In the genomic region with DNA sequence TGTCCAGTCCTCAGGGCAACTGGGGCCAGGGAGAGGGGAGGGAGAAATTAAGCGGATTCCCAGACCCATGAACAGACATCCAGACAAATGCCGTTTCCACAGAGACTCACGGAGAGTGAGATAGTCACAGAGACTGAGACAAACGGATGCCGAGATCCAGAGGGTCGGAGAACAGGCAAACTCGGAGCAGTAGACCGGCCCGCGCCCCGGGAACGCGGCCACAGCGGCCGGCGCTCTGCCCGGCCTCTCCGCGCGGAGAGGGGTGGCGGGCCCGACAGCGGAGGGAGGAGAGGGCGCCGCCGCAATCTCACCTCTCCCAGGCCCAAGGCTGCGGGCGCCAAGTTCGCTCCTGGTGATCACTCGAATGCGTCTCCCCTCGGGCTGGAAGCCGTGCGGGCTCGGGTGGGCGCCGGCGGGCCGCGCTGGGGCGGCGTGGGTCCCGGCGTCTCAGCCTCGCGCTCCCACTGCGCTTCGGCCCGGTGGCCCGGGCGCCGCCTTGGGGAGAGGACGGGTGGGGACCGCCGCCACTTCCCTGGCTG, we compare ENCODE assay signal across 8 cellular contexts. TPM values are rescaled to one million over a fixed set of nuclear protein-coding genes. Genes with fewer than 3 reads are reported as not detected.
DNase-seq lines count a peak whose midpoint lies in the region; ATAC-seq and TF ChIP-seq lines count a peak whose summit lies in the region.

No MANE protein-coding gene starts in this region.

- peak overlapping the region; percentile 78 to 81 for H3K27ac ChIP-seq in left lung
- H3K27ac ChIP-seq in thyroid gland: peak overlapping the region; percentile 37 to 76 (median 70)

- H3K9me3 ChIP-seq in left lung: no peaks in the 10 kb centered on the region
- H3K9me3 ChIP-seq in thyroid gland: no peaks in the 10 kb centered on the region

- H3K27me3 Mint-ChIP-seq in activated T-cell treated with anti-CD3 and anti-CD28 coated beads, Interleukin-2, amount 50 U/mL, for 4 hours (ENCODE audit: low read depth): peaks cover 20% of the 10 kb centered on the region
- no peaks in the 10 kb centered on the region for H3K27me3 Mint-ChIP-seq in MCF 10A (ENCODE audit: insufficient read depth, unreplicated experiment)

- no peak for TF ChIP-seq CTCF in MCF 10A (IDR thresholded peaks at IDR 0.05; ENCODE audit: unreplicated experiment)
- no peak for TF ChIP-seq CTCF in left lung (IDR thresholded peaks at IDR 0.05)
- TF ChIP-seq CTCF in thyroid gland (IDR thresholded peaks at IDR 0.05): no peak

- H3K9me3 Mint-ChIP-seq in activated T-cell treated with anti-CD3 and anti-CD28 coated beads, Interleukin-2, amount 50 U/mL, for 4 hours: no peaks in the 10 kb centered on the region
- no peaks in the 10 kb centered on the region for H3K9me3 Mint-ChIP-seq in MCF 10A (ENCODE audit: unreplicated experiment)

- H3K36me3 Mint-ChIP-seq in activated T-cell treated with anti-CD3 and anti-CD28 coated beads, Interleukin-2, amount 50 U/mL, for 4 hours (ENCODE audit: insufficient read depth): peaks cover 3% of the 10 kb centered on the region
- peaks cover 12% of the 10 kb centered on the region for H3K36me3 Mint-ChIP-seq in MCF 10A (ENCODE audit: insufficient read depth, unreplicated experiment)

- CTCF ChIA-PET in MCF 10A (lab: Yijun Ruan, JAX): interaction anchor here (0.6 to 13.1 kb wide), 52 partner anchors 9 to 702 kb away, joined by 3 to 696 read pairs (median 4); no protein-coding TSS in a partner anchor

- intact Hi-C loops in MCF 10A (cut with micrococcal nuclease) (loop anchor here (1.0 to 5.0 kb wide), 6 partner anchors 90 to 800 kb away; no protein-coding TSS in a partner anchor), left lung (cut with DNase I) (loop anchor here in 1 of 2 donors (5.0 to 10.0 kb wide), 2 partner anchors 252 to 275 kb away; no protein-coding TSS in a partner anchor), thyroid gland (cut with DNase I) (loop anchor here (2.0 to 10.0 kb wide), 3 partner anchors 50 to 272 kb away; no protein-coding TSS in a partner anchor)

- TF ChIP-seq POLR2A in thyroid gland (IDR thresholded peaks at IDR 0.05): no peak

- H3K4me3 ChIP-seq in left lung (peak overlapping the region; percentile 71 to 76), thyroid gland (replicated peaks in 1 of 3) (peak overlapping the region in 2 of 3 donors; percentile 80)

- 0 to 1% methylated on average over 5 to 7 of the region's 55 CpGs for WGBS in thyroid gland, 2 donors

- H3K36me3 ChIP-seq in left lung (no peaks in the 10 kb centered on the region), thyroid gland (no peaks in the 10 kb centered on the region)

- peaks cover 17 to 54% of the 10 kb centered on the region in 2 donors for H3K4me1 ChIP-seq in left lung
- peaks cover 21 to 40% of the 10 kb centered on the region in 2 donors for H3K4me1 ChIP-seq in thyroid gland

- H3K27ac Mint-ChIP-seq in MCF 10A (ENCODE audit: low read depth, unreplicated experiment): peak overlapping the region; percentile 35

- no peak for DNase-seq in activated T-cell treated with anti-CD3 and anti-CD28 coated beads, Interleukin-2, amount 50 U/mL, for 4 hours
- DNase-seq in activated T-cell treated with anti-CD3 and anti-CD28 coated beads, Interleukin-2, amount 50 U/mL, for 1 hour: no peak
- DNase-seq in HCEC 1CT (peak; percentile 30), M059J (ENCODE audit: low read depth) (peak; percentile 49), MCF 10A (ENCODE audit: unreplicated experiment) (peak; percentile 48), left lung (no peak), thyroid gland (no peak), ecto neural progenitor cell (ENCODE audit: low spot score) (no peak)

- POLR2A ChIA-PET in MCF 10A (lab: Yijun Ruan, JAX): interaction anchor here (0.8 to 3.3 kb wide), 11 partner anchors 9 to 290 kb away, joined by 3 to 17 read pairs (median 6); no protein-coding TSS in a partner anchor

- H3K4me3 Mint-ChIP-seq in activated T-cell treated with anti-CD3 and anti-CD28 coated beads, Interleukin-2, amount 50 U/mL, for 4 hours: peak overlapping the region; percentile 90
- H3K4me3 Mint-ChIP-seq in MCF 10A (ENCODE audit: unreplicated experiment): peak overlapping the region; percentile 92

- no TSS peak for BruUV-seq in MCF 10A (replicated peaks; lab: Mats Ljungman, UMichigan)

- ATAC-seq in activated T-cell treated with anti-CD3 and anti-CD28 coated beads, Interleukin-2, amount 50 U/mL, for 4 hours: peak; percentile 29 to 34
- peak; percentile 29 for ATAC-seq in left lung

- H3K27me3 ChIP-seq in left lung (peaks cover 53 to 100% of the 10 kb centered on the region in 2 donors), thyroid gland (peaks cover 27% of the 10 kb centered on the region)

- H3K4me1 Mint-ChIP-seq in activated T-cell treated with anti-CD3 and anti-CD28 coated beads, Interleukin-2, amount 50 U/mL, for 4 hours (ENCODE audit: low read depth): peaks cover 28% of the 10 kb centered on the region
- peaks cover 21% of the 10 kb centered on the region for H3K4me1 Mint-ChIP-seq in MCF 10A (ENCODE audit: insufficient read depth, unreplicated experiment)

RNA-seq across cellular contexts. Expression of a gene that starts 0.8 kb away (rescaled TPM):
- total RNA-seq in activated T-cell treated with anti-CD3 and anti-CD28 coated beads, Interleukin-2, amount 50 U/mL, for 4 hours: under 1 TPM in 2 of 3 donors, not detected in 1; 0.16 to 0.19 TPM
- 0.37 and 0.94 TPM in 2 replicates for total RNA-seq in M059J (2014; rRNA removed; shearing (Covaris generic))
- total RNA-seq in MCF 10A (2022) (0.27 and 0.44 TPM in 2 replicates), left lung (under 1 TPM; 0.34 to 0.35 TPM), thyroid gland (under 1 TPM in 2 of 4 donors, not detected in 2; 0.11 to 0.54 TPM)

RNA-seq across cellular contexts. Expression of a gene that starts 21.0 kb away (rescaled TPM):
- not detected for total RNA-seq in activated T-cell treated with anti-CD3 and anti-CD28 coated beads, Interleukin-2, amount 50 U/mL, for 4 hours
- total RNA-seq in M059J (2014; rRNA removed; shearing (Covaris generic)): not detected in 2 replicates
- total RNA-seq in MCF 10A (2022) (not detected in 2 replicates), left lung (not detected), thyroid gland (not detected)

Comparison
In these comparisons a context has a peak if more than half of its experiments do, and no peak if none do; other contexts are left out.
1. DNase-seq: peak in HCEC 1CT (single experiment), M059J (single experiment) and MCF 10A (single experiment); none in activated T-cell treated with anti-CD3 and anti-CD28 coated beads, Interleukin-2, amount 50 U/mL, for 4 hours (single experiment), activated T-cell treated with anti-CD3 and anti-CD28 coated beads, Interleukin-2, amount 50 U/mL, for 1 hour (single experiment), left lung (0 of 2), thyroid gland (0 of 2) and ecto neural progenitor cell (single experiment).